17 cellular contexts compared by ENCODE assay signal in genomic region chr16:67027046-67027445, GRCh38. TPM values are rescaled to one million over a fixed set of nuclear protein-coding genes. Genes with fewer than 3 reads are reported as not detected.
DNase-seq lines count a peak whose midpoint lies in the region; ATAC-seq and TF ChIP-seq lines count a peak whose summit lies in the region.
"Had no signal": no experiment of that assay in that cellular context is flagged by ENCODE, and none has a peak within 500 bp of the region (broad histone marks: within the 10 kb centered on the region; RNA-seq: fewer than 3 reads in every experiment).

No MANE protein-coding gene starts in this region.

- H3K4me3 Mint-ChIP-seq in activated CD8-positive, alpha-beta T cell treated with anti-CD3 and anti-CD28 coated beads, Interleukin-2, amount 10 ng/mL, durations not matched to agents 7 days and 5 days, result peak overlapping the region; percentile 39
- H3K4me3 Mint-ChIP-seq in immature natural killer cell, result peak overlapping the region; percentile 28 to 55 (median 43)

- 0 out of 2 replicates have a peak, but pooled peaks cover 6% of the 10 kb centered on the region for H4K20me1 ChIP-seq in Karpas-422 (ENCODE audit: insufficient read depth, low read depth, low read length)

- no peaks in the 10 kb centered on the region for H3K27me3 Mint-ChIP-seq in activated CD8-positive, alpha-beta T cell treated with anti-CD3 and anti-CD28 coated beads, Interleukin-2, amount 10 ng/mL, durations not matched to agents 7 days and 5 days (ENCODE audit: low read depth)
- peaks cover 2 to 19% (median 9%) of the 10 kb centered on the region in 3 donors for H3K27me3 Mint-ChIP-seq in immature natural killer cell (ENCODE audit: low read depth in 3 of 3)

- no peak for TF ChIP-seq CTCF in testis (IDR thresholded peaks at IDR 0.05)

- peaks cover 7% of the 10 kb centered on the region for H3K4me1 ChIP-seq in testis
- H3K4me1 ChIP-seq in Karpas-422 (ENCODE audit: low read length), result peaks cover 23% of the 10 kb centered on the region
- H3K4me1 ChIP-seq: prostate gland had no signal

- intact Hi-C loops in testis (cut with DNase I; ENCODE audit: low total_unique reads), result no loop called here

- CTCF ChIA-PET in activated CD8-positive, alpha-beta T cell treated with anti-CD3 and anti-CD28 coated beads, Interleukin-2, amount 10 ng/mL, durations not matched to agents 7 days and 5 days (lab: Charles Lee), result interaction anchor here (1.0 to 5.9 kb wide), 7 partner anchors 9 to 128 kb away, joined by 3 to 66 read pairs (median 4); no protein-coding TSS in a partner anchor

- no peaks in the 10 kb centered on the region for H3K9me2 ChIP-seq in Karpas-422 (replicated peaks; ENCODE audit: insufficient read depth, low read length)

- H2AFZ ChIP-seq in Karpas-422 (ENCODE audit: low read length), result no peak overlapping the region

- 89 to 91% methylated on average over 6 of the region's 6 CpGs for WGBS in testis, 2 donors

- H3K36me3 Mint-ChIP-seq in activated CD8-positive, alpha-beta T cell treated with anti-CD3 and anti-CD28 coated beads, Interleukin-2, amount 10 ng/mL, durations not matched to agents 7 days and 5 days (ENCODE audit: low read depth), result peaks cover 21% of the 10 kb centered on the region
- no peaks in the 10 kb centered on the region for H3K36me3 Mint-ChIP-seq in immature natural killer cell

- H3K9me3 Mint-ChIP-seq in activated CD8-positive, alpha-beta T cell treated with anti-CD3 and anti-CD28 coated beads, Interleukin-2, amount 10 ng/mL, durations not matched to agents 7 days and 5 days (ENCODE audit: insufficient read depth), result no peaks in the 10 kb centered on the region
- H3K9me3 Mint-ChIP-seq in immature natural killer cell, result no peaks in the 10 kb centered on the region

- H3K36me3 ChIP-seq in testis (ENCODE audit: low read depth, missing control alignments) (no peaks in the 10 kb centered on the region), Karpas-422 (ENCODE audit: insufficient read depth, low read length) (peaks cover 5% of the 10 kb centered on the region)
- H3K36me3 ChIP-seq: prostate gland, uterus had no signal

- H3K27ac ChIP-seq in testis (no peak overlapping the region), Karpas-422 (ENCODE audit: low read length) (no peak overlapping the region)
- H3K27ac ChIP-seq: prostate gland, uterus, WERI-Rb-1 had no signal

- DNase-seq in activated effector memory CD4-positive, alpha-beta T cell treated with anti-CD3 and anti-CD28 coated beads, Interleukin-2, amount 50 U/mL, for 16 hours, result peak; percentile 51
- no peak for DNase-seq in activated effector memory CD4-positive, alpha-beta T cell treated with Interleukin-2 at 50 U/mL for 16 hours
- peak; percentile 20 for DNase-seq in activated CD8-positive, alpha-beta T cell treated with anti-CD3 and anti-CD28 coated beads, Interleukin-2, amount 10 ng/mL, durations not matched to agents 7 days and 5 days
- DNase-seq in immature natural killer cell (no peak), testis (peak; percentile 14), EL (no peak), Karpas-422 (no peak)
- DNase-seq: activated T-cell treated with anti-CD3 and anti-CD28 coated beads, Interleukin-2, amount 50 U/mL, for 1 hour; aorta; NCI-H2171; NCI-H82; stimulated activated CD4-positive, alpha-beta T cell treated with anti-CD3 and anti-CD28 coated beads, Interleukin-12 subunit alpha, Interleukin-12 subunit beta, amount 100 ng/mL, for 4 hours; stimulated activated naive CD4-positive, alpha-beta T cell treated with Interleukin-2 at 50 U/mL for 16 hours; uterus; WERI-Rb-1 had no signal

- POLR2A ChIA-PET in activated CD8-positive, alpha-beta T cell treated with anti-CD3 and anti-CD28 coated beads, Interleukin-2, amount 10 ng/mL, durations not matched to agents 7 days and 5 days (lab: Charles Lee), result interaction anchor here (0.6 to 2.1 kb wide), 4 partner anchors 8 to 27 kb away, joined by 3 to 18 read pairs (median 6); no protein-coding TSS in a partner anchor

- H3K9me3 ChIP-seq in testis (no peaks in the 10 kb centered on the region), Karpas-422 (ENCODE audit: low read length) (no peaks in the 10 kb centered on the region)
- H3K9me3 ChIP-seq: prostate gland, uterus had no signal

- H3K4me1 Mint-ChIP-seq in activated CD8-positive, alpha-beta T cell treated with anti-CD3 and anti-CD28 coated beads, Interleukin-2, amount 10 ng/mL, durations not matched to agents 7 days and 5 days (ENCODE audit: low read depth), result peaks cover 51% of the 10 kb centered on the region
- peaks cover 26 to 31% of the 10 kb centered on the region in 2 donors for H3K4me1 Mint-ChIP-seq in immature natural killer cell

- peaks cover 35% of the 10 kb centered on the region for H3K79me2 ChIP-seq in Karpas-422 (ENCODE audit: low read length)

- no peak overlapping the region for H3K4me2 ChIP-seq in Karpas-422 (ENCODE audit: low read depth, low read length, poor library complexity, severe bottlenecking)

- H3K4me3 ChIP-seq in testis, result no peak overlapping the region
- no peak overlapping the region for H3K4me3 ChIP-seq in Karpas-422 (ENCODE audit: low read length)
- H3K4me3 ChIP-seq: prostate gland, uterus had no signal

- ATAC-seq in activated CD8-positive, alpha-beta T cell treated with anti-CD3 and anti-CD28 coated beads, Interleukin-2, amount 10 ng/mL, durations not matched to agents 7 days and 5 days, result no peak
- no peak for ATAC-seq in HG02885 (IDR thresholded peaks at IDR 0.05; ENCODE audit: poor library complexity, unreplicated experiment)

- no peak for TF ChIP-seq POLR2A in testis (IDR thresholded peaks at IDR 0.05)

- peak overlapping the region; percentile 39 for H3K27ac Mint-ChIP-seq in activated CD8-positive, alpha-beta T cell treated with anti-CD3 and anti-CD28 coated beads, Interleukin-2, amount 10 ng/mL, durations not matched to agents 7 days and 5 days
- peak overlapping the region in 5 of 6 donors; percentile 36 to 85 (median 79) for H3K27ac Mint-ChIP-seq in immature natural killer cell

- no peak overlapping the region for H3K9ac ChIP-seq in Karpas-422 (ENCODE audit: low read length)

- no peaks in the 10 kb centered on the region for H3K27me3 ChIP-seq in testis
- no peaks in the 10 kb centered on the region for H3K27me3 ChIP-seq in Karpas-422 (ENCODE audit: low read length)
- H3K27me3 ChIP-seq: uterus had no signal

RNA-seq across cellular contexts. Expression of gene CBFB, which starts 1.9 kb away (rescaled TPM):
- total RNA-seq in activated CD8-positive, alpha-beta T cell treated with anti-CD3 and anti-CD28 coated beads, Interleukin-2, amount 10 ng/mL, durations not matched to agents 7 days and 5 days, result 100 to 1,000 TPM; 235 to 241 TPM
- polyA plus RNA-seq in immature natural killer cell (100 to 1,000 TPM in 1 of 3 donors, 10 to 100 TPM in 2; 93.5 to 118 (median 95.2) TPM), testis (ENCODE audit: insufficient read depth, low read depth, low replicate concordance) (15.3 TPM)
- 10 to 100 TPM; 23.3 to 34.9 TPM for total RNA-seq in testis
- 55.6 and 79.3 TPM in 2 replicates for total RNA-seq in Karpas-422 (2014; rRNA removed; shearing (Covaris generic); ENCODE audit: low replicate concordance)

RNA-seq across cellular contexts. Expression of gene CES4A, which starts 38.7 kb away (rescaled TPM):
- 10 to 100 TPM; 10.5 to 12.0 TPM for total RNA-seq in activated CD8-positive, alpha-beta T cell treated with anti-CD3 and anti-CD28 coated beads, Interleukin-2, amount 10 ng/mL, durations not matched to agents 7 days and 5 days
- 1 to 10 TPM in 1 of 3 donors, under 1 TPM in 1, not detected in 1; 0.98 to 1.6 TPM for polyA plus RNA-seq in immature natural killer cell
- 10 to 100 TPM; 17.0 to 25.0 TPM for total RNA-seq in testis
- polyA plus RNA-seq in testis (ENCODE audit: insufficient read depth, low read depth, low replicate concordance), result 12.2 TPM
- total RNA-seq in Karpas-422 (2014; rRNA removed; shearing (Covaris generic); ENCODE audit: low replicate concordance), result not detected in 2 replicates

Comparison
In these comparisons a context has a peak if more than half of its experiments do, and no peak if none do; other contexts are left out.
1. DNase-seq: peak in activated effector memory CD4-positive, alpha-beta T cell treated with anti-CD3 and anti-CD28 coated beads, Interleukin-2, amount 50 U/mL, for 16 hours (single experiment), activated CD8-positive, alpha-beta T cell treated with anti-CD3 and anti-CD28 coated beads, Interleukin-2, amount 10 ng/mL, durations not matched to agents 7 days and 5 days (single experiment) and testis (single experiment); none in activated effector memory CD4-positive, alpha-beta T cell treated with Interleukin-2 at 50 U/mL for 16 hours (single experiment), immature natural killer cell (0 of 3), EL (single experiment) and Karpas-422 (single experiment).
2. RNA of gene CES4A, which starts 38.7 kb away (total RNA-seq): 17.0 to 25.0 TPM in testis and 10.5 to 12.0 TPM in activated CD8-positive, alpha-beta T cell treated with anti-CD3 and anti-CD28 coated beads, Interleukin-2, amount 10 ng/mL, durations not matched to agents 7 days and 5 days; not detected in Karpas-422; every median in the first group is over 10 times any median in the second.